In the genomic region with DNA sequence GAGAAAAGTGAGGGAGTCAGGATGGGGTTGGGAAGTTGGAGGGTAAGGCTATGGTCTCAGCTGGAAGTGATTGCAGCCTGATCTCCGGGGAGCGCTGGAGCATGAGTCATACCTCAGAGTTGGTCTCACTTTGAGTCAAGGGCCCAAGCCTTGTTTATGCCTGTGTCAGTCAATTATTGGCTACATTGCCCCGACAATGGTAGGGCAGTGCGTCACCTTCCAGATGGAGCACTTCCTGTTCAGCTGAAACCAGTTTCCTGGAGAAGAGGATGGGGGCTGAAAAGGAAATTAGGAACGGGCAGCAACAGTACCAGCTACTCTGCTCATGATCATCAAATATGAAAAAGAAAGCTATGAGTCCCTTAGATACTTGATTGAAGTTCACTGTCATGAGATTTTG, we compare ENCODE assay signal across 8 cellular contexts.
DNase-seq lines count a peak whose midpoint lies in the region; ATAC-seq, FAIRE-seq and TF ChIP-seq lines count a peak whose summit lies in the region.

No MANE protein-coding gene starts in this region.

- H4K20me1 ChIP-seq in SK-N-SH (ENCODE audit: insufficient read depth): no peaks in the 10 kb centered on the region

- H3K9ac ChIP-seq in SK-N-SH: no peak overlapping the region

- H3K4me1 ChIP-seq in SK-N-SH (ENCODE audit: control insufficient read depth in 1 of 2, insufficient read depth in 2 of 2, low read depth in 1 of 2, low read length in 1 of 2) (no peaks in the 10 kb centered on the region), Peyer's patch (no peaks in the 10 kb centered on the region)

- CTCF ChIA-PET in SK-N-SH (lab: Yijun Ruan, JAX): interaction anchor here (1.9 kb wide), 1 partner anchor 16 kb away, joined by 6 read pairs; no protein-coding TSS in a partner anchor

- no peak for ATAC-seq in HG02571 (IDR thresholded peaks at IDR 0.05; ENCODE audit: unreplicated experiment)

- H3K27me3 ChIP-seq in SK-N-SH (ENCODE audit: insufficient read depth): no peaks in the 10 kb centered on the region; the same call in 1 of the 2 replicates
- H3K27me3 ChIP-seq in Peyer's patch: no peaks in the 10 kb centered on the region

- TF ChIP-seq CTCF in SK-N-SH (IDR thresholded peaks at IDR 0.05) (no peak), fibroblast of pulmonary artery (IDR thresholded peaks at IDR 0.05; ENCODE audit: low read length, missing control alignments) (no peak), Peyer's patch (IDR thresholded peaks at IDR 0.05) (no peak)

- H3K79me2 ChIP-seq in SK-N-SH (ENCODE audit: insufficient read depth): no peaks in the 10 kb centered on the region

- H3K4me3 ChIP-seq in SK-N-SH (ENCODE audit: low read depth in 2 of 2, low read length in 1 of 2): peak overlapping the region in 1 of 2 experiments; percentile 24; a peak in 1 of 4 replicates
- no peak overlapping the region for H3K4me3 ChIP-seq in fibroblast of pulmonary artery (replicated peaks; ENCODE audit: low read depth, low read length)
- no peak overlapping the region for H3K4me3 ChIP-seq in Peyer's patch

- no peaks in the 10 kb centered on the region for H3K36me3 ChIP-seq in SK-N-SH (replicated peaks in 1 of 2; ENCODE audit: control insufficient read depth in 1 of 2, insufficient read depth in 2 of 2, low read length in 1 of 2)
- H3K36me3 ChIP-seq in Peyer's patch: no peaks in the 10 kb centered on the region

- H3K4me2 ChIP-seq in SK-N-SH: peak overlapping the region; percentile 61; the same call in 1 of the 2 replicates

- peak overlapping the region in 1 of 2 experiments; percentile 64; a peak in 2 of 4 replicates for H3K27ac ChIP-seq in SK-N-SH (ENCODE audit: low read depth in 2 of 2, low read length in 1 of 2)
- H3K27ac ChIP-seq in Peyer's patch: no peak overlapping the region

- TF ChIP-seq EP300 in SK-N-SH (IDR thresholded peaks at IDR 0.05; ENCODE audit: borderline replicate concordance in 1 of 2, low read depth in 1 of 2, low read length in 1 of 2): no peak

- POLR2A ChIA-PET in SK-N-SH (lab: Yijun Ruan, JAX): no interaction called here

- TF ChIP-seq POLR2A in H54 (IDR thresholded peaks at IDR 0.05; ENCODE audit: low read depth, low read length): no peak
- no peak for TF ChIP-seq POLR2A in Peyer's patch (IDR thresholded peaks at IDR 0.05)

- no peaks in the 10 kb centered on the region for H3K9me2 ChIP-seq in SK-N-SH

- H3F3A ChIP-seq in SK-N-SH (replicated peaks; ENCODE audit: insufficient read depth): peaks cover 5% of the 10 kb centered on the region

- DNase-seq in AG08396 (ENCODE audit: low spot score) (peak; percentile 43), H54 (ENCODE audit: insufficient read length, low spot score) (peak; percentile 77), SK-N-SH (no peak), fibroblast of pulmonary artery (ENCODE audit: low read depth) (peak; percentile 22), ureter (ENCODE audit: low spot score) (no peak), Peyer's patch (no peak), NCI-H82 treated with DMSO at 0.1 percent for 48 hours (lab: John Stamatoyannopoulos, UW; ENCODE audit: unreplicated experiment) (no peak)

- no peak for TF ChIP-seq RAD21 in SK-N-SH (IDR thresholded peaks at IDR 0.05; ENCODE audit: low read length)

- WGBS in SK-N-SH (ENCODE audit: low lambda C conversion rate): 6% methylated on average over 5 of the region's 5 CpGs

- H2AFZ ChIP-seq in SK-N-SH (ENCODE audit: low read depth): peak overlapping the region; percentile 83

- H3K9me3 ChIP-seq in SK-N-SH (no peaks in the 10 kb centered on the region), Peyer's patch (no peaks in the 10 kb centered on the region)

- FAIRE-seq in H54 (lab: Jason Lieb, UNC): peak; percentile 99

TF ChIP-seq in SK-N-SH, 30 proteins besides CTCF, POLR2A, EP300 and RAD21:
- TF ChIP-seq TEAD4 (IDR thresholded peaks at IDR 0.05; ENCODE audit: borderline replicate concordance, insufficient read depth) (no peak), TAF1 (IDR thresholded peaks at IDR 0.05; ENCODE audit: borderline replicate concordance, low read depth, low read length) (no peak; the same call in 1 of the 2 replicates), RFX5 (IDR thresholded peaks at IDR 0.05; ENCODE audit: low read length) (no peak), RXRA (IDR thresholded peaks at IDR 0.05; ENCODE audit: borderline replicate concordance, low read depth) (no peak), FOSL2 (IDR thresholded peaks at IDR 0.05; ENCODE audit: borderline replicate concordance, low read depth) (peak; percentile 79; the same call in 1 of the 2 replicates), GABPA (IDR thresholded peaks at IDR 0.05; ENCODE audit: low read depth) (peak; percentile 73), FOXM1 (IDR thresholded peaks at IDR 0.05; ENCODE audit: low read depth) (no peak), ELF1 (IDR thresholded peaks at IDR 0.05) (peak; percentile 46; the same call in 1 of the 2 replicates), JUND (IDR thresholded peaks at IDR 0.05) (peak; percentile 81), NRF1 (IDR thresholded peaks at IDR 0.05; ENCODE audit: low read depth, low read length) (no peak), CHD2 (IDR thresholded peaks at IDR 0.05; ENCODE audit: low read length, partially characterized antibody) (no peak), EZH2phosphoT487 (IDR thresholded peaks at IDR 0.05; ENCODE audit: borderline replicate concordance, low read depth) (no peak), TCF12 (IDR thresholded peaks at IDR 0.05) (peak; percentile 77), SMC3 (IDR thresholded peaks at IDR 0.05; ENCODE audit: low read depth, low read length) (no peak)
- TF ChIP-seq, protein P1, sequence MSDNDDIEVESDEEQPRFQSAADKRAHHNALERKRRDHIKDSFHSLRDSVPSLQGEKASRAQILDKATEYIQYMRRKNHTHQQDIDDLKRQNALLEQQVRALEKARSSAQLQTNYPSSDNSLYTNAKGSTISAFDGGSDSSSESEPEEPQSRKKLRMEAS (IDR thresholded peaks at IDR 0.05; ENCODE audit: low read depth): peak; percentile 53
- TF ChIP-seq, protein P2, sequence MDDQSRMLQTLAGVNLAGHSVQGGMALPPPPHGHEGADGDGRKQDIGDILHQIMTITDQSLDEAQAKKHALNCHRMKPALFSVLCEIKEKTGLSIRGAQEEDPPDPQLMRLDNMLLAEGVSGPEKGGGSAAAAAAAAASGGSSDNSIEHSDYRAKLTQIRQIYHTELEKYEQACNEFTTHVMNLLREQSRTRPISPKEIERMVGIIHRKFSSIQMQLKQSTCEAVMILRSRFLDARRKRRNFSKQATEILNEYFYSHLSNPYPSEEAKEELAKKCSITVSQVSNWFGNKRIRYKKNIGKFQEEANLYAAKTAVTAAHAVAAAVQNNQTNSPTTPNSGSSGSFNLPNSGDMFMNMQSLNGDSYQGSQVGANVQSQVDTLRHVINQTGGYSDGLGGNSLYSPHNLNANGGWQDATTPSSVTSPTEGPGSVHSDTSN (IDR thresholded peaks at IDR 0.05): peak; percentile 89

Comparison
In these comparisons a context has a peak if more than half of its experiments do, and no peak if none do; other contexts are left out.
1. DNase-seq: peak in AG08396 (single experiment), H54 (single experiment) and fibroblast of pulmonary artery (single experiment); none in SK-N-SH (single experiment), ureter (single experiment), Peyer's patch (0 of 3) and NCI-H82 treated with DMSO at 0.1 percent for 48 hours (single experiment).